Comparison of ENCODE assay signal across 8 cellular contexts in genomic region chr10:42637648-42638052, GRCh38. TPM values are rescaled to one million over a fixed set of nuclear protein-coding genes. Genes with fewer than 3 reads are reported as not detected.
A peak's percentile ranks its signal among the peaks of the same experiment; 100 is the strongest.
DNase-seq lines count a peak whose midpoint lies in the region; ATAC-seq and TF ChIP-seq lines count a peak whose summit lies in the region.

No MANE protein-coding gene starts in this region.

- RAD21 ChIA-PET in HCT116 (lab: Charles Lee; ENCODE audit: low non-redundant PET in 1 of 2, low total read pairs in 2 of 2, uncharacterized antibody in 2 of 2, unreplicated experiment in 2 of 2) = no interaction called here

- H3K4me2 ChIP-seq in HCT116 (ENCODE audit: low read length) = peak overlapping the region; percentile 86

- DNase-seq in HCT116 (ENCODE audit: low read depth, low spot score) = no peak
- DNase-seq in WTC11 (ENCODE audit: low spot score) = no peak
- DNase-seq in right cardiac atrium = no peak
- no peak for DNase-seq in spleen
- no peak for DNase-seq in GOT3 (lab: John Stamatoyannopoulos, UW)

- H3K9me3 ChIP-seq in HCT116 (ENCODE audit: control insufficient read depth in 1 of 2, insufficient read depth in 1 of 2, low read depth in 1 of 2, low read length in 2 of 2) = no peaks in the 10 kb centered on the region
- no peaks in the 10 kb centered on the region for H3K9me3 ChIP-seq in right cardiac atrium (ENCODE audit: control insufficient read depth, low read length)
- H3K9me3 ChIP-seq in spleen = no peaks in the 10 kb centered on the region

- ATAC-seq in HCT116 = peak; percentile 7
- no peak for ATAC-seq in WTC11
- no peak for ATAC-seq in right cardiac atrium
- no peak for ATAC-seq in HG02642 (IDR thresholded peaks at IDR 0.05; ENCODE audit: poor library complexity, unreplicated experiment)
- ATAC-seq in HG02678 (IDR thresholded peaks at IDR 0.05; ENCODE audit: unreplicated experiment) = no peak
- ATAC-seq in HG03378 (IDR thresholded peaks at IDR 0.05; ENCODE audit: unreplicated experiment) = no peak

- no peaks in the 10 kb centered on the region for H3K27me3 Mint-ChIP-seq in WTC11 (ENCODE audit: low read depth)

- no TSS peak for BruUV-seq in HCT116 (replicated peaks; lab: Mats Ljungman, UMichigan)

- peaks cover 28% of the 10 kb centered on the region for H3K4me1 Mint-ChIP-seq in WTC11

- no peak for TF ChIP-seq RAD21 in HCT116 (IDR thresholded peaks at IDR 0.05; ENCODE audit: low read depth)

- H3K27ac Mint-ChIP-seq in WTC11 = peak overlapping the region; percentile 98

- peaks cover 24% of the 10 kb centered on the region for H3K79me2 ChIP-seq in HCT116 (ENCODE audit: insufficient read depth, low read length)

- POLR2A ChIA-PET in HCT116 (lab: Charles Lee) = no interaction called here
- POLR2A ChIA-PET in WTC11 (lab: Charles Lee) = no interaction called here

- no peak for TF ChIP-seq POLR2A in HCT116 (IDR thresholded peaks at IDR 0.05; ENCODE audit: borderline replicate concordance, extremely low read depth, insufficient read depth, insufficient read length)
- no peak for TF ChIP-seq POLR2A in spleen (IDR thresholded peaks at IDR 0.05)

- peak overlapping the region; percentile 87 for H3K4me3 Mint-ChIP-seq in WTC11

- H3K36me3 Mint-ChIP-seq in WTC11 = peaks cover 22% of the 10 kb centered on the region; the same call in 1 of the 2 replicates

- WGBS in right cardiac atrium = 36% methylated on average over 10 of the region's 10 CpGs
- 19 to 39% (median 27%) methylated on average over 10 of the region's 10 CpGs for WGBS in spleen, 5 donors

- TF ChIP-seq CTCF in HCT116 (IDR thresholded peaks at IDR 0.05 in 2 of 3, conservative IDR thresholded peaks at IDR 0.05 in 1 of 3; ENCODE audit: borderline replicate concordance in 1 of 3, insufficient read depth in 1 of 3, low read depth in 2 of 3, low read length in 2 of 3) (no peak), WTC11 (IDR thresholded peaks at IDR 0.05) (no peak), spleen (IDR thresholded peaks at IDR 0.05 in 8 of 11, conservative IDR thresholded peaks at IDR 0.05 in 3 of 11) (no peak)

- intact Hi-C loops in HCT116 (cut with micrococcal nuclease) = loop anchor here (1.0 kb wide), 3 partner anchors 28 to 145 kb away; partner anchors contain the start of gene BMS1
- intact Hi-C loops in right cardiac atrium (cut with DNase I) = no loop called here
- intact Hi-C loops in spleen (cut with DNase I; ENCODE audit: low total_unique reads) = loop anchor here (5.0 to 10.0 kb wide), 2 partner anchors 85 to 147 kb away; partner anchors contain the start of gene BMS1

- CTCF ChIA-PET in HCT116 (lab: Charles Lee) (no interaction called here), WTC11 (lab: Charles Lee) (interaction anchor here (1.7 kb wide), 1 partner anchor 116 kb away, joined by 4 read pairs; no protein-coding TSS in a partner anchor)

- H4K20me1 ChIP-seq in HCT116 (ENCODE audit: insufficient read depth) = no peaks in the 10 kb centered on the region

- H3K9me3 Mint-ChIP-seq in WTC11 = peaks cover 3% of the 10 kb centered on the region; the same call in 1 of the 2 replicates

- H3K27ac ChIP-seq in HCT116 (ENCODE audit: low read depth, low read length) = peak overlapping the region; percentile 78
- H3K27ac ChIP-seq in right cardiac atrium (ENCODE audit: low read length) = peak overlapping the region; percentile 84
- H3K27ac ChIP-seq in spleen = peak overlapping the region; percentile 84 to 97 (median 96)

- H3K36me3 ChIP-seq in HCT116 (ENCODE audit: control insufficient read depth in 1 of 2, insufficient read depth in 2 of 2, low read length in 2 of 2) = peaks cover 0 to 3% of the 10 kb centered on the region in 2 experiments; a peak in 1 of 4 replicates
- peaks cover 0 to 37% (median 0%) of the 10 kb centered on the region in 6 donors for H3K36me3 ChIP-seq in spleen

- peak overlapping the region; percentile 67 to 75 for H3K4me3 ChIP-seq in HCT116 (replicated peaks in 1 of 2; ENCODE audit: low read depth in 1 of 2, low read length in 2 of 2)
- peak overlapping the region; percentile 61 for H3K4me3 ChIP-seq in right cardiac atrium (ENCODE audit: low read length)
- H3K4me3 ChIP-seq in spleen = peak overlapping the region; percentile 80 to 97 (median 86)

- peak overlapping the region; percentile 85 for H3K9ac ChIP-seq in HCT116 (ENCODE audit: low read length)

- no peaks in the 10 kb centered on the region for H3K27me3 ChIP-seq in HCT116 (ENCODE audit: insufficient read depth, low read length)
- H3K27me3 ChIP-seq in right cardiac atrium (ENCODE audit: control insufficient read depth, insufficient read depth) = no peaks in the 10 kb centered on the region
- H3K27me3 ChIP-seq in spleen (replicated peaks in 1 of 7) = no peaks in the 10 kb centered on the region

- H3K4me1 ChIP-seq in HCT116 (ENCODE audit: control insufficient read depth in 1 of 2, insufficient read depth in 2 of 2, low read length in 2 of 2) (peaks cover 10 to 21% of the 10 kb centered on the region in 2 experiments), right cardiac atrium (ENCODE audit: control insufficient read depth, insufficient read depth, low read length) (no peaks in the 10 kb centered on the region), spleen (peaks cover 10 to 50% (median 20%) of the 10 kb centered on the region in 6 donors)

- no peak overlapping the region for H2AFZ ChIP-seq in HCT116 (ENCODE audit: low read depth, low read length, poor library complexity, severe bottlenecking)

- H3K9me2 ChIP-seq in HCT116 (ENCODE audit: insufficient read depth) = no peaks in the 10 kb centered on the region

TF ChIP-seq in HCT116, 20 proteins besides CTCF, POLR2A, EP300 and RAD21:
- TF ChIP-seq EGR1 (IDR thresholded peaks at IDR 0.05; ENCODE audit: low read depth) = no peak
- TF ChIP-seq ZFX (IDR thresholded peaks at IDR 0.05) = peak; percentile 92; the same call in 1 of the 2 replicates

TF ChIP-seq in WTC11, 78 proteins besides CTCF, POLR2A, EP300 and RAD21:
- no peak for TF ChIP-seq ETV6 (CRISPR knock-in tag; IDR thresholded peaks at IDR 0.05)
- no peak for TF ChIP-seq PRDM15 (CRISPR knock-in tag; IDR thresholded peaks at IDR 0.05)
- TF ChIP-seq, protein P1, sequence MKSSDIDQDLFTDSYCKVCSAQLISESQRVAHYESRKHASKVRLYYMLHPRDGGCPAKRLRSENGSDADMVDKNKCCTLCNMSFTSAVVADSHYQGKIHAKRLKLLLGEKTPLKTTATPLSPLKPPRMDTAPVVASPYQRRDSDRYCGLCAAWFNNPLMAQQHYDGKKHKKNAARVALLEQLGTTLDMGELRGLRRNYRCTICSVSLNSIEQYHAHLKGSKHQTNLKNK (CRISPR knock-in tag; IDR thresholded peaks at IDR 0.05) = no peak
- TF ChIP-seq RELA (CRISPR knock-in tag; IDR thresholded peaks at IDR 0.05; ENCODE audit: borderline replicate concordance) = no peak
- TF ChIP-seq, protein P2, sequence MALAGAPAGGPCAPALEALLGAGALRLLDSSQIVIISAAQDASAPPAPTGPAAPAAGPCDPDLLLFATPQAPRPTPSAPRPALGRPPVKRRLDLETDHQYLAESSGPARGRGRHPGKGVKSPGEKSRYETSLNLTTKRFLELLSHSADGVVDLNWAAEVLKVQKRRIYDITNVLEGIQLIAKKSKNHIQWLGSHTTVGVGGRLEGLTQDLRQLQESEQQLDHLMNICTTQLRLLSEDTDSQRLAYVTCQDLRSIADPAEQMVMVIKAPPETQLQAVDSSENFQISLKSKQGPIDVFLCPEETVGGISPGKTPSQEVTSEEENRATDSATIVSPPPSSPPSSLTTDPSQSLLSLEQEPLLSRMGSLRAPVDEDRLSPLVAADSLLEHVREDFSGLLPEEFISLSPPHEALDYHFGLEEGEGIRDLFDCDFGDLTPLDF (CRISPR knock-in tag; IDR thresholded peaks at IDR 0.05) = no peak
- TF ChIP-seq, protein P3, sequence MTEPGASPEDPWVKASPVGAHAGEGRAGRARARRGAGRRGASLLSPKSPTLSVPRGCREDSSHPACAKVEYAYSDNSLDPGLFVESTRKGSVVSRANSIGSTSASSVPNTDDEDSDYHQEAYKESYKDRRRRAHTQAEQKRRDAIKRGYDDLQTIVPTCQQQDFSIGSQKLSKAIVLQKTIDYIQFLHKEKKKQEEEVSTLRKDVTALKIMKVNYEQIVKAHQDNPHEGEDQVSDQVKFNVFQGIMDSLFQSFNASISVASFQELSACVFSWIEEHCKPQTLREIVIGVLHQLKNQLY (CRISPR knock-in tag; IDR thresholded peaks at IDR 0.05) = no peak
- TF ChIP-seq, protein P4, sequence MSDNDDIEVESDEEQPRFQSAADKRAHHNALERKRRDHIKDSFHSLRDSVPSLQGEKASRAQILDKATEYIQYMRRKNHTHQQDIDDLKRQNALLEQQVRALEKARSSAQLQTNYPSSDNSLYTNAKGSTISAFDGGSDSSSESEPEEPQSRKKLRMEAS (CRISPR knock-in tag; IDR thresholded peaks at IDR 0.05) = no peak
- TF ChIP-seq ZNF232 (CRISPR knock-in tag; IDR thresholded peaks at IDR 0.05) = no peak
- no peak for TF ChIP-seq CREB1 (CRISPR knock-in tag; IDR thresholded peaks at IDR 0.05)

RNA-seq across cellular contexts. Expression of gene ZNF33B, which starts 0.7 kb away (rescaled TPM):
- 21.1 TPM for total RNA-seq in HCT116 (2021; ENCODE audit: unreplicated experiment)
- polyA plus RNA-seq in HCT116 (2012) = 9.8 and 12.2 TPM in 2 replicates
- total RNA-seq in WTC11 (2021) = 22.7 to 29.6 TPM (median 25.5 TPM) in 3 replicates
- 10 to 100 TPM in 3 of 4 donors, 1 to 10 TPM in 1; 9.4 to 22.1 (median 18.0) TPM for total RNA-seq in right cardiac atrium
- 4.5 TPM for polyA plus RNA-seq in right cardiac atrium
- total RNA-seq in spleen = 10 to 100 TPM; 16.7 to 34.1 (median 26.1) TPM
- polyA plus RNA-seq in spleen = 10 to 100 TPM; 12.2 to 19.4 (median 12.8) TPM

Comparison
In these comparisons a context has a peak if more than half of its experiments do, and no peak if none do; other contexts are left out.
1. intact Hi-C loops: an anchor here in HCT116 (1.0 kb wide) and spleen (5.0 to 10.0 kb wide); none called in right cardiac atrium.